In genomic region chr2:63050186-63050915, GRCh38 we compare ENCODE assay signal across 8 cellular contexts. TPM values are rescaled to one million over a fixed set of nuclear protein-coding genes. Genes with fewer than 3 reads are reported as not detected.
DNase-seq lines count a peak whose midpoint lies in the region; ATAC-seq and TF ChIP-seq lines count a peak whose summit lies in the region.

OTX1 (plus strand) TSS chr2:63050830; CDS start chr2:63052991, 2,161 bp downstream.

- H3K4me1 Mint-ChIP-seq in T-helper 1 cell treated with Interleukin-12 subunit alpha and Interleukin-12 subunit beta and Interleukin-4 antibody, amounts not matched to agents 30 μg/mL and 1 μg/mL, for 36 hours (ENCODE audit: low read depth) = peaks cover 30% of the 10 kb centered on the region

- peak within 1 kb of the TSS; percentile 85 for H3K23ac ChIP-seq in mesendoderm (ENCODE audit: low read length)

- H3K36me3 ChIP-seq in BJ (ENCODE audit: control insufficient read depth, insufficient read depth, low read length) (peaks cover 2% of the 10 kb centered on the region; the same call in 1 of the 2 replicates), mesendoderm (ENCODE audit: control insufficient read depth, insufficient read depth, low read length) (no peaks in the 10 kb centered on the region), stomach smooth muscle (ENCODE audit: control insufficient read depth in 2 of 2, insufficient read depth in 2 of 2, low read length in 2 of 2) (peaks cover 11 to 13% of the 10 kb centered on the region in 2 donors)

- H3K9ac ChIP-seq in mesendoderm (ENCODE audit: low read length) (peak within 1 kb of the TSS; percentile 82), stomach smooth muscle (ENCODE audit: low read length in 2 of 2) (no peak within 1 kb of the TSS)

- peak within 1 kb of the TSS; percentile 36 for H3K4me3 ChIP-seq in BJ (ENCODE audit: low read depth, low read length)
- peak within 1 kb of the TSS; percentile 71 for H3K4me3 ChIP-seq in mesendoderm (ENCODE audit: low read length)
- H3K4me3 ChIP-seq in stomach smooth muscle (ENCODE audit: low read length in 2 of 2) = peak within 1 kb of the TSS; percentile 66 to 72

- peak within 1 kb of the TSS; percentile 87 for H3K4me3 Mint-ChIP-seq in T-helper 1 cell treated with Interleukin-12 subunit alpha and Interleukin-12 subunit beta and Interleukin-4 antibody, amounts not matched to agents 30 μg/mL and 1 μg/mL, for 36 hours

- H3K56ac ChIP-seq in mesendoderm (ENCODE audit: low read length) = peak within 1 kb of the TSS; percentile 90

- ATAC-seq in GM18868 (IDR thresholded peaks at IDR 0.05; ENCODE audit: unreplicated experiment) (peak; percentile 80), HG03045 (IDR thresholded peaks at IDR 0.05; ENCODE audit: unreplicated experiment) (peak; percentile 86)

- DNase-seq in BJ (ENCODE audit: low read depth) = no peak
- peak; percentile 75 for DNase-seq in NCI-H187 treated with DMSO at 0.1 percent for 48 hours (lab: John Stamatoyannopoulos, UW)
- DNase-seq in dermis blood vessel endothelial cell = peak; percentile 49
- DNase-seq in mesendoderm = peak; percentile 84

- peaks cover 10% of the 10 kb centered on the region for H3K36me3 Mint-ChIP-seq in T-helper 1 cell treated with Interleukin-12 subunit alpha and Interleukin-12 subunit beta and Interleukin-4 antibody, amounts not matched to agents 30 μg/mL and 1 μg/mL, for 36 hours (ENCODE audit: low read depth)

- H2BK15ac ChIP-seq in mesendoderm (replicated peaks; ENCODE audit: low read depth) = no peak within 1 kb of the TSS

- H2BK5ac ChIP-seq in mesendoderm (ENCODE audit: low read length) = no peak within 1 kb of the TSS

- TF ChIP-seq CTCF in BJ (IDR thresholded peaks at IDR 0.05; ENCODE audit: insufficient read depth, low read depth, low read length) = no peak

- no peak within 1 kb of the TSS for H4K8ac ChIP-seq in mesendoderm (ENCODE audit: low read depth, low read length)

- no peaks in the 10 kb centered on the region for H3K79me1 ChIP-seq in mesendoderm (ENCODE audit: low read length)

- no peak within 1 kb of the TSS for H3K4ac ChIP-seq in mesendoderm (ENCODE audit: low read depth, low read length)

- H3K27ac ChIP-seq in mesendoderm (ENCODE audit: low read depth, low read length) (peak within 1 kb of the TSS; percentile 42), stomach smooth muscle (ENCODE audit: low read length) (no peak within 1 kb of the TSS)

- POLR2A ChIA-PET in BJ (lab: Charles Lee) = no interaction called here

- no peak within 1 kb of the TSS for H4K5ac ChIP-seq in mesendoderm (ENCODE audit: low read length)

- no CpG with 5 or more reads among the region's 86 CpGs for WGBS in mesendoderm (ENCODE audit: extremely low coverage, insufficient coverage, low lambda C conversion rate)

- H3K79me2 ChIP-seq in mesendoderm (ENCODE audit: control insufficient read depth, insufficient read depth, low read length) = no peaks in the 10 kb centered on the region

- no peak within 1 kb of the TSS for H2BK120ac ChIP-seq in mesendoderm (ENCODE audit: low read depth, low read length)

- H3K4me1 ChIP-seq in mesendoderm (ENCODE audit: control insufficient read depth, low read depth, low read length) = peaks cover 10% of the 10 kb centered on the region
- H3K4me1 ChIP-seq in stomach smooth muscle (ENCODE audit: control insufficient read depth, insufficient read depth, low read length) = peaks cover 40% of the 10 kb centered on the region

- no peak within 1 kb of the TSS for H2AK5ac ChIP-seq in mesendoderm (ENCODE audit: low read length)

- H3K9me3 Mint-ChIP-seq in T-helper 1 cell treated with Interleukin-12 subunit alpha and Interleukin-12 subunit beta and Interleukin-4 antibody, amounts not matched to agents 30 μg/mL and 1 μg/mL, for 36 hours = no peaks in the 10 kb centered on the region

- H3K27me3 Mint-ChIP-seq in T-helper 1 cell treated with Interleukin-12 subunit alpha and Interleukin-12 subunit beta and Interleukin-4 antibody, amounts not matched to agents 30 μg/mL and 1 μg/mL, for 36 hours (ENCODE audit: low read depth) = peaks cover 88% of the 10 kb centered on the region

- CTCF ChIA-PET in BJ (lab: Yijun Ruan, JAX) = no interaction called here

- H3K4me2 ChIP-seq in mesendoderm (ENCODE audit: low read length) = peak within 1 kb of the TSS; percentile 98

- H3K27ac Mint-ChIP-seq in T-helper 1 cell treated with Interleukin-12 subunit alpha and Interleukin-12 subunit beta and Interleukin-4 antibody, amounts not matched to agents 30 μg/mL and 1 μg/mL, for 36 hours = peak within 1 kb of the TSS; percentile 71

- H3K18ac ChIP-seq in mesendoderm (ENCODE audit: low read length) = peak within 1 kb of the TSS; percentile 33

- H3K27me3 ChIP-seq in BJ (ENCODE audit: control insufficient read depth, insufficient read depth, low read length) (peaks cover 22% of the 10 kb centered on the region), mesendoderm (ENCODE audit: insufficient read depth, low read length, poor library complexity) (peaks cover 42% of the 10 kb centered on the region), stomach smooth muscle (ENCODE audit: control insufficient read depth in 1 of 2, insufficient read depth in 2 of 2, low read length in 2 of 2) (peaks cover 74 to 83% of the 10 kb centered on the region in 2 donors)

- peaks cover 0 to 6% of the 10 kb centered on the region in 2 donors for H3K9me3 ChIP-seq in stomach smooth muscle (ENCODE audit: control insufficient read depth in 2 of 2, low read length in 2 of 2)

RNA-seq across cellular contexts. Expression of gene OTX1, which starts in this region (rescaled TPM):
- not detected in 2 replicates for polyA plus RNA-seq in BJ (2011; rRNA removed)
- 0.26 TPM in 1 of 2 replicates, not detected in the other for polyA minus RNA-seq in BJ (2011; rRNA and poly(A)+ RNA removed)
- 0.34 TPM in 1 of 2 replicates, not detected in the other for total RNA-seq in dermis blood vessel endothelial cell
- 0.49 TPM for polyA plus RNA-seq in mesendoderm (2013, experiment 1 of 2)
- 0.39 TPM for polyA plus RNA-seq in mesendoderm (2013, experiment 2 of 2)

Comparison
In these comparisons a context has a peak if more than half of its experiments do, and no peak if none do; other contexts are left out.
1. Peak in DNase-seq in dermis blood vessel endothelial cell; RNA of the gene not detected or under 1 TPM.